ENCODE assay signal across 8 cellular contexts in the genomic region with DNA sequence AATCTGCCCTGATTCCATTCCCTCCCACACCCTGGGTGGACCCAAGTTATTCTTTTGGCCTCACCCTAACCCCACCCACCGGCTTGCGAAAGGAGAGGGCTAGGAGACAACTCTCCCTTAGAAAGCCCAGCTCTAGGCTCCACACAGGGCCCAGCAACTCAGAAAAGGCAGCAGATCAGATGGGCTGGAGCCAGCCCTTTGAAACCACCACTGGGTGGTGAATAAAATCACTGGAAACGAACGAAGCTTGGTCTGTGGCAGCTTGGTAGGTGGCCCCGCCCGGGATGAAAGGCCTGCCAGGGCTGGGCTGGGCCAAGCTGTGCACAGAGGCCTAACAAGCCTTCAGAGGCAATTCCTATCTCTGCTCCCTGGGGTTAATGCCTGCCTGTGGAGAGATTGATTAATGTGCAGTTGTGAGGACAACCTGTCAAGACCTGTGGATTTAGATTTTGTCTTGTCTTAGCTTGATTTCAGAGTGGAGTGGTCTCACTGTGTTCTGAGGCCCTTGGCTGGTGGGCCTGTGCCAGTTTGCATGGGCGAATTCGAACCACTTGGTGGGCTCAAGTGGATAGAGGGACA. TPM values are rescaled to one million over a fixed set of nuclear protein-coding genes. Genes with fewer than 3 reads are reported as not detected.
DNase-seq lines count a peak whose midpoint lies in the region; ATAC-seq and TF ChIP-seq lines count a peak whose summit lies in the region.

No MANE protein-coding gene starts in this region.

- 37 to 45% methylated on average over 8 of the region's 8 CpGs for WGBS in esophagus, 2 donors

- H3K27me3 Mint-ChIP-seq in activated T-cell treated with anti-CD3 and anti-CD28 coated beads, Interleukin-2, amount 50 U/mL, for 24 hours, result no peaks in the 10 kb centered on the region

- H3K27me3 ChIP-seq in esophagus (ENCODE audit: control insufficient read depth in 1 of 2, insufficient read depth in 2 of 2, low read length in 2 of 2), result no peaks in the 10 kb centered on the region

- peaks cover 85% of the 10 kb centered on the region for H3K4me1 Mint-ChIP-seq in activated T-cell treated with anti-CD3 and anti-CD28 coated beads, Interleukin-2, amount 50 U/mL, for 24 hours (ENCODE audit: low read depth)

- peaks cover 0 to 18% of the 10 kb centered on the region in 2 donors for H3K4me1 ChIP-seq in esophagus (ENCODE audit: control insufficient read depth in 2 of 2, insufficient read depth in 2 of 2, low read length in 1 of 2)

- H3K9me3 ChIP-seq in esophagus (ENCODE audit: control insufficient read depth in 2 of 2, insufficient read depth in 1 of 2, low read depth in 1 of 2, low read length in 1 of 2), result no peaks in the 10 kb centered on the region

- ATAC-seq in omental fat pad (ENCODE audit: low FRiP score) (peak; percentile 87), GM19395 (IDR thresholded peaks at IDR 0.05; ENCODE audit: unreplicated experiment) (no peak), HG03108 (IDR thresholded peaks at IDR 0.05; ENCODE audit: unreplicated experiment) (no peak), GM19023 (IDR thresholded peaks at IDR 0.05; ENCODE audit: unreplicated experiment) (no peak)

- no peak overlapping the region for H3K27ac Mint-ChIP-seq in activated T-cell treated with anti-CD3 and anti-CD28 coated beads, Interleukin-2, amount 50 U/mL, for 24 hours

- H3K4me3 ChIP-seq in esophagus (ENCODE audit: low read depth in 1 of 2, low read length in 2 of 2), result no peak overlapping the region

- no peaks in the 10 kb centered on the region for H3K9me3 Mint-ChIP-seq in activated T-cell treated with anti-CD3 and anti-CD28 coated beads, Interleukin-2, amount 50 U/mL, for 24 hours

- H3K4me3 Mint-ChIP-seq in activated T-cell treated with anti-CD3 and anti-CD28 coated beads, Interleukin-2, amount 50 U/mL, for 24 hours, result no peak overlapping the region

- no peaks in the 10 kb centered on the region for H3K36me3 ChIP-seq in esophagus (ENCODE audit: control insufficient read depth in 2 of 2, insufficient read depth in 2 of 2, low read length in 1 of 2)

- no peaks in the 10 kb centered on the region for H3K36me3 Mint-ChIP-seq in activated T-cell treated with anti-CD3 and anti-CD28 coated beads, Interleukin-2, amount 50 U/mL, for 24 hours (ENCODE audit: low read depth)

- TF ChIP-seq CTCF in omental fat pad (IDR thresholded peaks at IDR 0.05), result no peak

- peak overlapping the region; percentile 98 to 99 for H3K27ac ChIP-seq in esophagus (ENCODE audit: low read depth in 2 of 2, low read length in 1 of 2)

- peak; percentile 53 for DNase-seq in CD1c-positive myeloid dendritic cell (ENCODE audit: extremely low spot score)
- peak; percentile 74 for DNase-seq in OCI-M1 (lab: John Stamatoyannopoulos, UW)
- DNase-seq in omental fat pad (ENCODE audit: low spot score), result no peak
- DNase-seq in activated T-cell treated with anti-CD3 and anti-CD28 coated beads, Interleukin-2, amount 50 U/mL, for 24 hours, result no peak

RNA-seq across cellular contexts. Expression of a gene that starts 38.8 kb away (rescaled TPM):
- polyA plus RNA-seq in esophagus, result 100 to 1,000 TPM in 1 of 2 donors, 10 to 100 TPM in 1; 84.0 to 185 TPM
- total RNA-seq in omental fat pad, result 100 to 1,000 TPM in 1 of 4 donors, 10 to 100 TPM in 3; 16.3 to 101 (median 59.1) TPM

Comparison
In these comparisons a context has a peak if more than half of its experiments do, and no peak if none do; other contexts are left out.
1. DNase-seq: peak in CD1c-positive myeloid dendritic cell (single experiment) and OCI-M1 (single experiment); none in omental fat pad (single experiment) and activated T-cell treated with anti-CD3 and anti-CD28 coated beads, Interleukin-2, amount 50 U/mL, for 24 hours (single experiment).